11 cellular contexts compared by ENCODE assay signal in the genomic region with DNA sequence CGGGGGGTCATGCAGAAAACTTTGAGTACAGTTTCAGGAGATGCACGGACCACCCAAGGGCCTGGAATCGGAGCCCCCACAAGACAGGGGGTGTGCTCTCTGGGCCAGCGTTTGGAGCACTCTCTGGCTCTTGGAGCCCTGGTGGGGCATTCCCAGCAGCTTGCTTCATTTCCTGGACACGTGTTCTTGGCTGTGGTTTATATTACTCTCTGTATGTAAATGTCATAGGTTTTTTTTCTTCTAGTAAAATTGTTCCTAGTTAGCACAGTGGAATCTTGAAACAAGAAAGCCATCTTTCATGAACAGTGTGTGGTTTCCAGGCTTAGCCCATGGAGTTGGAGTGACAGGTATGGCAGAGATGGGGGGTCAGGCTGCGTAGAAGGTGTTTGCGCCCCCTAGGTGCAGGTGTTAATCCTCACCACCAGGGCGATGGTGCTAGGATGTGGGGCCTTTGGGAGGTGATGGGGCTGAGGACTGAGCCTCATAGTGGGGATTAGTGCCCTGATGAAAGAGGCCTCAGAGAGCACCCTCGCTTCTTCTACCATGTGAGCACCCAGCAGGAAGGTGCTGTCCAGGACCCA.
DNase-seq lines count a peak whose midpoint lies in the region; ATAC-seq, FAIRE-seq and TF ChIP-seq lines count a peak whose summit lies in the region.
"Had no signal": no experiment of that assay in that cellular context is flagged by ENCODE, and none has a peak within 500 bp of the region (broad histone marks: within the 10 kb centered on the region; RNA-seq: fewer than 3 reads in every experiment).

No MANE protein-coding gene starts in this region.

- TF ChIP-seq RAD21 in HepG2 (CRISPR knock-in tag; IDR thresholded peaks at IDR 0.05): no peak

- FAIRE-seq in HepG2 (lab: Jason Lieb, UNC): peak; percentile 75
- FAIRE-seq: GM12892 had no signal

- DNase-seq in HepG2 (ENCODE audit: low spot score) (peak; percentile 42), right lobe of liver (no peak), fibroblast of gingiva (ENCODE audit: low read depth) (peak; percentile 58), stromal cell of bone marrow (ENCODE audit: low read depth) (peak; percentile 45), NCI-H2107 (lab: John Stamatoyannopoulos, UW) (no peak)
- DNase-seq: activated CD8-positive, alpha-beta memory T cell treated with anti-CD3 and anti-CD28 coated beads for 24 hours; islet precursor cell had no signal

- H3K4me2 ChIP-seq in HepG2 (ENCODE audit: low read depth, low read length) (no peak overlapping the region), OCI-LY1 (ENCODE audit: low read length) (no peak overlapping the region)

- peaks cover 6% of the 10 kb centered on the region for H3K4me1 ChIP-seq in HepG2 (ENCODE audit: insufficient read depth, low read length)
- no peaks in the 10 kb centered on the region for H3K4me1 ChIP-seq in right lobe of liver
- H3K4me1 ChIP-seq in OCI-LY1 (ENCODE audit: insufficient read depth, low read length, severe bottlenecking): no peaks in the 10 kb centered on the region

- H3K9me2 ChIP-seq in OCI-LY1 (ENCODE audit: low read depth, low read length): no peaks in the 10 kb centered on the region

- H3K27me3 ChIP-seq in HepG2 (ENCODE audit: control insufficient read depth in 1 of 2, insufficient read depth in 2 of 2, low read length in 2 of 2): peaks cover 18 to 82% of the 10 kb centered on the region in 2 experiments
- no peaks in the 10 kb centered on the region for H3K27me3 ChIP-seq in right lobe of liver
- H3K27me3 ChIP-seq in OCI-LY1 (ENCODE audit: insufficient read depth, low read length): peaks cover 13% of the 10 kb centered on the region

- H4K20me1 ChIP-seq in HepG2 (ENCODE audit: insufficient read depth, low read length) (peaks cover 3% of the 10 kb centered on the region; the same call in 1 of the 2 replicates), OCI-LY1 (ENCODE audit: insufficient read depth, low read length) (no peaks in the 10 kb centered on the region)

- no peaks in the 10 kb centered on the region for H3K36me3 ChIP-seq in HepG2 (replicated peaks in 1 of 2; ENCODE audit: control insufficient read depth in 1 of 2, insufficient read depth in 2 of 2, low read length in 2 of 2)
- H3K36me3 ChIP-seq in right lobe of liver: no peaks in the 10 kb centered on the region
- no peaks in the 10 kb centered on the region for H3K36me3 ChIP-seq in OCI-LY1 (ENCODE audit: insufficient read depth, low read length)

- 17% methylated on average over 8 of the region's 9 CpGs for WGBS in HepG2 (ENCODE audit: low lambda C conversion rate)
- WGBS in right lobe of liver (ENCODE audit: insufficient coverage, low coverage, low lambda C conversion rate, missing lambda C conversion rate): 21% methylated on average over 6 of the region's 9 CpGs

- CTCF ChIA-PET in HepG2 (lab: Yijun Ruan, JAX; ENCODE audit: low intra/inter-chr PET ratio, low total read pairs): no interaction called here

- H3K27ac ChIP-seq in HepG2 (ENCODE audit: extremely low read length, insufficient read depth, low read length): no peak overlapping the region
- H3K27ac ChIP-seq in right lobe of liver: no peak overlapping the region
- H3K27ac ChIP-seq in OCI-LY1 (ENCODE audit: low read depth, low read length, poor library complexity, severe bottlenecking): no peak overlapping the region

- POLR2A ChIA-PET in HepG2 (lab: Yijun Ruan, JAX): no interaction called here

- peak; percentile 66 for ATAC-seq in HepG2
- ATAC-seq in right lobe of liver: no peak
- no peak for ATAC-seq in HG03520 (IDR thresholded peaks at IDR 0.05; ENCODE audit: unreplicated experiment)
- ATAC-seq in HG02623 (IDR thresholded peaks at IDR 0.05; ENCODE audit: unreplicated experiment): no peak

- H2AFZ ChIP-seq in HepG2 (ENCODE audit: low read length) (no peak overlapping the region), OCI-LY1 (ENCODE audit: low read length) (no peak overlapping the region)

- intact Hi-C loops in HepG2 (cut with micrococcal nuclease; ENCODE audit: unreplicated experiment): no loop called here
- intact Hi-C loops in right lobe of liver (cut with DNase I): no loop called here

- H3K79me2 ChIP-seq in HepG2 (ENCODE audit: insufficient read depth, low read length) (no peaks in the 10 kb centered on the region), OCI-LY1 (ENCODE audit: insufficient read depth, low read length) (no peaks in the 10 kb centered on the region)

- in situ Hi-C loops in HepG2 (cut with HindIII; ENCODE audit: extremely low pct_ligation_motif_present, low pct_unique_long_range_greater_than_20kb): no loop called here

- no peaks in the 10 kb centered on the region for H3F3A ChIP-seq in OCI-LY1 (ENCODE audit: insufficient read depth, low read length)

- TF ChIP-seq EP300 in HepG2 (IDR thresholded peaks at IDR 0.05; ENCODE audit: low read depth in 2 of 2, low read length in 2 of 2): no peak
- no peak for TF ChIP-seq EP300 in HepG2 (CRISPR knock-in tag; IDR thresholded peaks at IDR 0.05; ENCODE audit: borderline replicate concordance)

- no peak overlapping the region for H3K9ac ChIP-seq in HepG2 (ENCODE audit: insufficient read depth, low read depth, low read length)
- no peak overlapping the region for H3K9ac ChIP-seq in OCI-LY1 (ENCODE audit: low read length)

- TF ChIP-seq POLR2A in HepG2 (IDR thresholded peaks at IDR 0.05; ENCODE audit: insufficient read depth in 1 of 2, low read depth in 2 of 2, low read length in 2 of 2) (no peak), right lobe of liver (IDR thresholded peaks at IDR 0.05) (no peak)

- TF ChIP-seq CTCF in HepG2 (CRISPR knock-in tag; IDR thresholded peaks at IDR 0.05) (peak; percentile 47), right lobe of liver (IDR thresholded peaks at IDR 0.05) (no peak), OCI-LY1 (IDR thresholded peaks at IDR 0.05; ENCODE audit: low read length) (peak; percentile 68)

- H3K4me3 ChIP-seq in HepG2 (replicated peaks in 1 of 3; ENCODE audit: insufficient read depth in 1 of 3, low read depth in 2 of 3, low read length in 3 of 3) (no peak overlapping the region), right lobe of liver (no peak overlapping the region), OCI-LY1 (ENCODE audit: low read depth, low read length, poor library complexity, severe bottlenecking) (no peak overlapping the region)

- H3K9me3 ChIP-seq in HepG2 (ENCODE audit: low read length) (no peaks in the 10 kb centered on the region), right lobe of liver (no peaks in the 10 kb centered on the region), OCI-LY1 (ENCODE audit: low read length) (no peaks in the 10 kb centered on the region)

- no TSS peak for BruUV-seq in HepG2 (replicated peaks; lab: Mats Ljungman, UMichigan)

TF ChIP-seq in HepG2, 621 proteins besides CTCF, POLR2A, EP300 and RAD21:
- TF ChIP-seq SMAD1 (CRISPR knock-in tag; IDR thresholded peaks at IDR 0.05; ENCODE audit: borderline replicate concordance, low read depth) (no peak), PITX1 (CRISPR knock-in tag; IDR thresholded peaks at IDR 0.05) (peak; percentile 30; the same call in 1 of the 2 replicates), ZFYVE20 (CRISPR knock-in tag; IDR thresholded peaks at IDR 0.05; ENCODE audit: borderline replicate concordance, low read depth) (no peak)
- TF ChIP-seq, protein P1, sequence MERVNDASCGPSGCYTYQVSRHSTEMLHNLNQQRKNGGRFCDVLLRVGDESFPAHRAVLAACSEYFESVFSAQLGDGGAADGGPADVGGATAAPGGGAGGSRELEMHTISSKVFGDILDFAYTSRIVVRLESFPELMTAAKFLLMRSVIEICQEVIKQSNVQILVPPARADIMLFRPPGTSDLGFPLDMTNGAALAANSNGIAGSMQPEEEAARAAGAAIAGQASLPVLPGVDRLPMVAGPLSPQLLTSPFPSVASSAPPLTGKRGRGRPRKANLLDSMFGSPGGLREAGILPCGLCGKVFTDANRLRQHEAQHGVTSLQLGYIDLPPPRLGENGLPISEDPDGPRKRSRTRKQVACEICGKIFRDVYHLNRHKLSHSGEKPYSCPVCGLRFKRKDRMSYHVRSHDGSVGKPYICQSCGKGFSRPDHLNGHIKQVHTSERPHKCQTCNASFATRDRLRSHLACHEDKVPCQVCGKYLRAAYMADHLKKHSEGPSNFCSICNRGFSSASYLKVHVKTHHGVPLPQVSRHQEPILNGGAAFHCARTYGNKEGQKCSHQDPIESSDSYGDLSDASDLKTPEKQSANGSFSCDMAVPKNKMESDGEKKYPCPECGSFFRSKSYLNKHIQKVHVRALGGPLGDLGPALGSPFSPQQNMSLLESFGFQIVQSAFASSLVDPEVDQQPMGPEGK (CRISPR knock-in tag; IDR thresholded peaks at IDR 0.05): peak; percentile 47
- TF ChIP-seq, protein P2, sequence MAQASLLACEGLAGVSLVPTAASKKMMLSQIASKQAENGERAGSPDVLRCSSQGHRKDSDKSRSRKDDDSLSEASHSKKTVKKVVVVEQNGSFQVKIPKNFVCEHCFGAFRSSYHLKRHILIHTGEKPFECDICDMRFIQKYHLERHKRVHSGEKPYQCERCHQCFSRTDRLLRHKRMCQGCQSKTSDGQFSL (CRISPR knock-in tag; IDR thresholded peaks at IDR 0.05): peak; percentile 72; the same call in 1 of the 2 replicates

Comparison
In these comparisons a context has a peak if more than half of its experiments do, and no peak if none do; other contexts are left out.
1. DNase-seq: peak in HepG2 (single experiment), fibroblast of gingiva (single experiment) and stromal cell of bone marrow (single experiment); none in right lobe of liver (0 of 3) and NCI-H2107 (single experiment).
2. CTCF ChIP-seq: peak in HepG2 (single experiment) and OCI-LY1 (single experiment); none in right lobe of liver (0 of 4).